Comparison of ENCODE assay signal across 17 cellular contexts in genomic region chr18:57057890-57058289, GRCh38.
DNase-seq lines count a peak whose midpoint lies in the region; ATAC-seq lines count a peak whose summit lies in the region.
"Had no signal": no experiment of that assay in that cellular context is flagged by ENCODE, and none has a peak within 500 bp of the region (broad histone marks: within the 10 kb centered on the region; RNA-seq: fewer than 3 reads in every experiment).

No MANE protein-coding gene starts in this region.

- no peak overlapping the region for H3K4me3 Mint-ChIP-seq in activated naive CD8-positive, alpha-beta T cell treated with anti-CD3 and anti-CD28 coated beads, Interleukin-2, amount 50 U/mL, for 24 hours
- H3K4me3 Mint-ChIP-seq in activated naive CD8-positive, alpha-beta T cell treated with anti-CD3 and anti-CD28 coated beads for 36 hours, result no peak overlapping the region
- H3K4me3 Mint-ChIP-seq: activated T-helper 1 cell treated with anti-CD3 and anti-CD28 coated beads, Interleukin-12 subunit alpha, Interleukin-12 subunit beta, Interleukin-2, Interleukin-4 antibody, amounts not matched to agents 30 ng/mL and 10 ng/mL and 1 ng/mL, durations not matched to agents 14 hours and 24 hours and 36 hours; IgD-negative memory B cell had no signal

- no peak for DNase-seq in activated naive CD8-positive, alpha-beta T cell treated with anti-CD3 and anti-CD28 coated beads, Interleukin-2, amount 50 U/mL, for 24 hours
- DNase-seq in activated naive CD8-positive, alpha-beta T cell treated with anti-CD3 and anti-CD28 coated beads for 36 hours, result no peak
- no peak for DNase-seq in stimulated activated naive CD8-positive, alpha-beta T cell treated with anti-CD3 and anti-CD28 coated beads, Interleukin-15, Interleukin-2, amounts not matched to agents 100 U/mL and 50 U/mL, for 24 hours
- no peak for DNase-seq in DMS 273 (lab: John Stamatoyannopoulos, UW; ENCODE audit: unreplicated experiment)
- DNase-seq in AG08396 (ENCODE audit: low spot score), result no peak
- no peak for DNase-seq in anterior cingulate cortex (lab: John Stamatoyannopoulos, UW)
- DNase-seq: brain microvascular endothelial cell, DND-41, glutamatergic neuron, naive B cell, NCI-H146, NCI-H82, SHP77 treated with DMSO at 0.1 percent for 48 hours had no signal

- H3K9me3 Mint-ChIP-seq in activated naive CD8-positive, alpha-beta T cell treated with anti-CD3 and anti-CD28 coated beads, Interleukin-2, amount 50 U/mL, for 24 hours, result peaks cover 14% of the 10 kb centered on the region
- H3K9me3 Mint-ChIP-seq in activated naive CD8-positive, alpha-beta T cell treated with anti-CD3 and anti-CD28 coated beads for 36 hours, result peaks cover 7% of the 10 kb centered on the region

- no peak overlapping the region for H3K27ac Mint-ChIP-seq in activated naive CD8-positive, alpha-beta T cell treated with anti-CD3 and anti-CD28 coated beads, Interleukin-2, amount 50 U/mL, for 24 hours
- no peak overlapping the region for H3K27ac Mint-ChIP-seq in activated naive CD8-positive, alpha-beta T cell treated with anti-CD3 and anti-CD28 coated beads for 36 hours
- H3K27ac Mint-ChIP-seq: activated T-helper 1 cell treated with anti-CD3 and anti-CD28 coated beads, Interleukin-12 subunit alpha, Interleukin-12 subunit beta, Interleukin-2, Interleukin-4 antibody, amounts not matched to agents 30 ng/mL and 10 ng/mL and 1 ng/mL, durations not matched to agents 14 hours and 24 hours and 36 hours; IgD-negative memory B cell had no signal

- H3K36me3 Mint-ChIP-seq in activated naive CD8-positive, alpha-beta T cell treated with anti-CD3 and anti-CD28 coated beads, Interleukin-2, amount 50 U/mL, for 24 hours (ENCODE audit: low read depth), result no peaks in the 10 kb centered on the region
- no peaks in the 10 kb centered on the region for H3K36me3 Mint-ChIP-seq in activated naive CD8-positive, alpha-beta T cell treated with anti-CD3 and anti-CD28 coated beads for 36 hours
- H3K36me3 Mint-ChIP-seq: IgD-negative memory B cell had no signal

- peaks cover 7% of the 10 kb centered on the region for H3K4me1 Mint-ChIP-seq in activated naive CD8-positive, alpha-beta T cell treated with anti-CD3 and anti-CD28 coated beads, Interleukin-2, amount 50 U/mL, for 24 hours
- H3K4me1 Mint-ChIP-seq in activated naive CD8-positive, alpha-beta T cell treated with anti-CD3 and anti-CD28 coated beads for 36 hours, result no peaks in the 10 kb centered on the region

- peak; percentile 65 for ATAC-seq in activated naive CD8-positive, alpha-beta T cell treated with anti-CD3 and anti-CD28 coated beads, Interleukin-2, amount 50 U/mL, for 24 hours
- ATAC-seq in GM21619 (IDR thresholded peaks at IDR 0.05; ENCODE audit: unreplicated experiment) (peak; percentile 84), HG03108 (IDR thresholded peaks at IDR 0.05; ENCODE audit: unreplicated experiment) (peak; percentile 83)
- ATAC-seq in stimulated activated naive CD8-positive, alpha-beta T cell treated with anti-CD3 and anti-CD28 coated beads, Interleukin-15, Interleukin-2, amounts not matched to agents 100 U/mL and 50 U/mL, for 24 hours, result peak; percentile 69

- peaks cover 29% of the 10 kb centered on the region for H3K27me3 Mint-ChIP-seq in activated naive CD8-positive, alpha-beta T cell treated with anti-CD3 and anti-CD28 coated beads, Interleukin-2, amount 50 U/mL, for 24 hours
- peaks cover 13% of the 10 kb centered on the region for H3K27me3 Mint-ChIP-seq in activated naive CD8-positive, alpha-beta T cell treated with anti-CD3 and anti-CD28 coated beads for 36 hours
